7 cellular contexts compared by ENCODE assay signal in genomic region chr6:44642870-44643522, GRCh38.
DNase-seq lines count a peak whose midpoint lies in the region; ATAC-seq, FAIRE-seq and TF ChIP-seq lines count a peak whose summit lies in the region.

No MANE protein-coding gene starts in this region.

- DNase-seq in ELR (ENCODE audit: low read depth) (peak; percentile 76), NB4 (ENCODE audit: low read depth) (peak; percentile 12), HTR-8/SVneo (ENCODE audit: insufficient read length, low spot score) (no peak), left lobe of liver (ENCODE audit: low spot score) (no peak), NCI-H187 treated with DMSO at 0.1 percent for 48 hours (lab: John Stamatoyannopoulos, UW) (no peak)
- DNase-seq in activated CD8-positive, alpha-beta memory T cell treated with anti-CD3 and anti-CD28 coated beads for 48 hours (ENCODE audit: low read depth in 2 of 3, low spot score in 2 of 3): peak in 2 of 3 experiments; percentile 25 to 44
- peak; percentile 41 to 61 (median 53) for DNase-seq in stimulated activated CD4-positive, alpha-beta T cell treated with anti-CD3 and anti-CD28 coated beads, Interleukin-12 subunit alpha, Interleukin-12 subunit beta, amount 100 ng/mL, for 48 hours (ENCODE audit: low read depth in 2 of 3, low spot score in 1 of 3)

- no peak overlapping the region for H3K4me3 ChIP-seq in NB4 (ENCODE audit: low read depth, low read length)

- no peak for FAIRE-seq in HTR-8/SVneo (lab: Jason Lieb, UNC)

- no peak for TF ChIP-seq POLR2A in NB4 (IDR thresholded peaks at IDR 0.05; ENCODE audit: extremely low read depth, insufficient read length)

- no peak for ATAC-seq in left lobe of liver

- no peak for TF ChIP-seq CTCF in NB4 (IDR thresholded peaks at IDR 0.05; ENCODE audit: low read depth, low read length)

Comparison
In these comparisons a context has a peak if more than half of its experiments do, and no peak if none do; other contexts are left out.
1. DNase-seq: peak in ELR (single experiment), NB4 (single experiment), activated CD8-positive, alpha-beta memory T cell treated with anti-CD3 and anti-CD28 coated beads for 48 hours (2 of 3) and stimulated activated CD4-positive, alpha-beta T cell treated with anti-CD3 and anti-CD28 coated beads, Interleukin-12 subunit alpha, Interleukin-12 subunit beta, amount 100 ng/mL, for 48 hours (3 of 3); none in HTR-8/SVneo (single experiment), left lobe of liver (single experiment) and NCI-H187 treated with DMSO at 0.1 percent for 48 hours (single experiment).